Comparison of ENCODE assay signal across 8 cellular contexts in genomic region chr10:76130892-76131291, GRCh38.
"Had no signal": no experiment of that assay in that cellular context is flagged by ENCODE, and none has a peak within 500 bp of the region (broad histone marks: within the 10 kb centered on the region; RNA-seq: fewer than 3 reads in every experiment).

No MANE protein-coding gene starts in this region.

- H3K4me3 ChIP-seq: GM12878 had no signal

- DNase-seq: GDM1, GF-D8 had no signal

- ATAC-seq: GM12878 had no signal

- FAIRE-seq: G401.6, GM12878, GM12891, GM12892, GM18507, GM19239 had no signal
